14 cellular contexts compared by ENCODE assay signal in genomic region chr12:38141861-38142260, GRCh38.
DNase-seq lines count a peak whose midpoint lies in the region; FAIRE-seq and TF ChIP-seq lines count a peak whose summit lies in the region.
"Had no signal": no experiment of that assay in that cellular context is flagged by ENCODE, and none has a peak within 500 bp of the region (broad histone marks: within the 10 kb centered on the region; RNA-seq: fewer than 3 reads in every experiment).

No MANE protein-coding gene starts in this region.

- H3K79me2 ChIP-seq in astrocyte (ENCODE audit: insufficient read depth, low read length) (no peaks in the 10 kb centered on the region), endothelial cell of umbilical vein (ENCODE audit: control insufficient read depth, insufficient read depth, low read length) (no peaks in the 10 kb centered on the region)

- H3K9me3 Mint-ChIP-seq in astrocyte (ENCODE audit: unreplicated experiment), result peaks cover 5% of the 10 kb centered on the region

- POLR2A ChIA-PET in endothelial cell of umbilical vein (lab: Charles Lee), result no interaction called here

- H3K27ac ChIP-seq in astrocyte (ENCODE audit: low read depth, low read length) (no peak overlapping the region), endothelial cell of umbilical vein (ENCODE audit: insufficient read depth, low read depth, low read length) (no peak overlapping the region), vagina (no peak overlapping the region), brain microvascular endothelial cell (no peak overlapping the region)
- H3K27ac ChIP-seq: A549, C4-2B, HL-60 had no signal

- no peak for DNase-seq in HTR-8/SVneo (ENCODE audit: insufficient read length, low spot score)
- DNase-seq in astrocyte (ENCODE audit: low read depth), result no peak
- DNase-seq in endothelial cell of umbilical vein (ENCODE audit: low read depth, low spot score), result no peak
- DNase-seq in vagina (ENCODE audit: extremely low spot score in 2 of 2), result peak; percentile 64 to 82
- DNase-seq in brain microvascular endothelial cell, result no peak
- no peak for DNase-seq in LoVo (ENCODE audit: low spot score)
- no peak for DNase-seq in activated CD4-positive, alpha-beta T cell treated with anti-CD3 and anti-CD28 coated beads for 48 hours
- DNase-seq: BE2C; CD4-positive, alpha-beta memory T cell; DMS79 had no signal

- H3K4me2 ChIP-seq in astrocyte (ENCODE audit: low read length) (no peak overlapping the region), endothelial cell of umbilical vein (ENCODE audit: insufficient read depth, low read length) (no peak overlapping the region)
- H3K4me2 ChIP-seq: A549 had no signal

- peak; percentile 57 for FAIRE-seq in HTR-8/SVneo (lab: Jason Lieb, UNC)
- peak; percentile 99 for FAIRE-seq in astrocyte (lab: Jason Lieb, UNC)
- FAIRE-seq in endothelial cell of umbilical vein (lab: Jason Lieb, UNC), result peak; percentile 97
- FAIRE-seq: A549, GM19239 had no signal

- H3K27me3 Mint-ChIP-seq in astrocyte (ENCODE audit: low read depth, unreplicated experiment), result no peaks in the 10 kb centered on the region

- dilution Hi-C loops in endothelial cell of umbilical vein (cut with MboI; ENCODE audit: extremely low pct_ligation_motif_present, low sequenced_read_pairs), result no loop called here

- no peaks in the 10 kb centered on the region for H4K20me1 ChIP-seq in astrocyte (ENCODE audit: insufficient read depth, low read length)
- no peaks in the 10 kb centered on the region for H4K20me1 ChIP-seq in endothelial cell of umbilical vein (replicated peaks; ENCODE audit: control insufficient read depth, extremely low read depth, insufficient read depth, low read length)

- H3K4me3 ChIP-seq in astrocyte (ENCODE audit: insufficient read depth, low read depth, low read length) (no peak overlapping the region), endothelial cell of umbilical vein (replicated peaks in 1 of 3; ENCODE audit: insufficient read depth in 1 of 3, low read depth in 1 of 3, low read length in 3 of 3) (no peak overlapping the region), vagina (no peak overlapping the region), brain microvascular endothelial cell (ENCODE audit: low read depth, low read length) (no peak overlapping the region)
- H3K4me3 ChIP-seq: A549 had no signal

- CTCF ChIA-PET in endothelial cell of umbilical vein (lab: Charles Lee), result no interaction called here

- H3K9me1 ChIP-seq in endothelial cell of umbilical vein (replicated peaks; ENCODE audit: control insufficient read depth, extremely low read depth, insufficient read depth, low read length), result no peaks in the 10 kb centered on the region

- no peak overlapping the region for H3K27ac Mint-ChIP-seq in astrocyte (ENCODE audit: unreplicated experiment)

- TF ChIP-seq POLR2A in endothelial cell of umbilical vein (IDR thresholded peaks at IDR 0.05; ENCODE audit: low read depth, low read length) (no peak), vagina (IDR thresholded peaks at IDR 0.05) (no peak)

- H3K27me3 ChIP-seq in astrocyte (ENCODE audit: insufficient read depth, low read length) (no peaks in the 10 kb centered on the region), endothelial cell of umbilical vein (ENCODE audit: control insufficient read depth in 2 of 2, insufficient read depth in 2 of 2, low read length in 2 of 2) (no peaks in the 10 kb centered on the region), vagina (no peaks in the 10 kb centered on the region), brain microvascular endothelial cell (replicated peaks) (no peaks in the 10 kb centered on the region)

- H3K9ac ChIP-seq in astrocyte (ENCODE audit: low read length) (no peak overlapping the region), endothelial cell of umbilical vein (replicated peaks; ENCODE audit: extremely low read depth, insufficient read depth, low read length) (no peak overlapping the region)

- H3K4me1 Mint-ChIP-seq in astrocyte (ENCODE audit: low read depth, unreplicated experiment), result no peaks in the 10 kb centered on the region

- H3K4me3 Mint-ChIP-seq in astrocyte (ENCODE audit: unreplicated experiment), result no peak overlapping the region

- no peaks in the 10 kb centered on the region for H3K36me3 ChIP-seq in astrocyte (ENCODE audit: insufficient read depth, low read length)
- no peaks in the 10 kb centered on the region for H3K36me3 ChIP-seq in endothelial cell of umbilical vein (ENCODE audit: control insufficient read depth in 2 of 2, extremely low read depth in 1 of 2, insufficient read depth in 2 of 2, low read length in 2 of 2)
- no peaks in the 10 kb centered on the region for H3K36me3 ChIP-seq in vagina
- H3K36me3 ChIP-seq in brain microvascular endothelial cell (replicated peaks), result no peaks in the 10 kb centered on the region
- H3K36me3 ChIP-seq: BE2C had no signal

- H2AFZ ChIP-seq in astrocyte (ENCODE audit: low read depth, low read length), result no peak overlapping the region
- no peak overlapping the region for H2AFZ ChIP-seq in endothelial cell of umbilical vein (ENCODE audit: low read depth, low read length)

- H3K4me1 ChIP-seq in astrocyte (ENCODE audit: insufficient read depth, low read length) (no peaks in the 10 kb centered on the region), endothelial cell of umbilical vein (ENCODE audit: control insufficient read depth, extremely low read depth, insufficient read depth, low read length) (no peaks in the 10 kb centered on the region), vagina (peaks cover 9% of the 10 kb centered on the region)
- H3K4me1 ChIP-seq: BE2C had no signal

- intact Hi-C loops in endothelial cell of umbilical vein (cut with micrococcal nuclease) (no loop called here), vagina (cut with DNase I) (no loop called here)

- TF ChIP-seq CTCF in astrocyte (IDR thresholded peaks at IDR 0.05; ENCODE audit: insufficient read depth, low read depth, low read length), result no peak
- no peak for TF ChIP-seq CTCF in endothelial cell of umbilical vein (IDR thresholded peaks at IDR 0.05; ENCODE audit: extremely low read depth in 1 of 2, insufficient read depth in 1 of 2, low read depth in 1 of 2, low read length in 2 of 2)
- no peak for TF ChIP-seq CTCF in vagina (IDR thresholded peaks at IDR 0.05)
- no peak for TF ChIP-seq CTCF in brain microvascular endothelial cell (IDR thresholded peaks at IDR 0.05; ENCODE audit: low read depth, low read length, missing control alignments)

- H3K36me3 Mint-ChIP-seq in astrocyte (ENCODE audit: low read depth, unreplicated experiment), result no peaks in the 10 kb centered on the region
- H3K36me3 Mint-ChIP-seq: CD4-positive, alpha-beta memory T cell had no signal

- in situ Hi-C loops in brain microvascular endothelial cell (cut with HindIII; ENCODE audit: low pct_ligation_motif_present, low sequenced_read_pairs), result no loop called here

- BruUV-seq in endothelial cell of umbilical vein (replicated peaks; lab: Mats Ljungman, UMichigan), result no TSS peak

- H3K9me3 ChIP-seq in astrocyte (ENCODE audit: insufficient read depth, low read depth, low read length), result no peaks in the 10 kb centered on the region
- H3K9me3 ChIP-seq in endothelial cell of umbilical vein (replicated peaks; ENCODE audit: control insufficient read depth, insufficient read depth, low read length), result no peaks in the 10 kb centered on the region
- no peaks in the 10 kb centered on the region for H3K9me3 ChIP-seq in vagina
- H3K9me3 ChIP-seq: BE2C had no signal

TF ChIP-seq in endothelial cell of umbilical vein, 7 proteins besides CTCF, POLR2A, EP300 and RAD21:
- TF ChIP-seq MAX (IDR thresholded peaks at IDR 0.05; ENCODE audit: insufficient read depth, insufficient read length), result no peak
- TF ChIP-seq MYC (IDR thresholded peaks at IDR 0.05; ENCODE audit: low read depth, low read length), result no peak
- TF ChIP-seq FOS (IDR thresholded peaks at IDR 0.05; ENCODE audit: borderline replicate concordance, insufficient read depth, low read length), result no peak
- TF ChIP-seq JUN (IDR thresholded peaks at IDR 0.05; ENCODE audit: borderline replicate concordance, insufficient read depth, insufficient read length, low read depth), result no peak
- TF ChIP-seq POLR2AphosphoS5 (IDR thresholded peaks at IDR 0.05; ENCODE audit: insufficient read depth, low read depth, low read length), result no peak
- TF ChIP-seq EZH2 (IDR thresholded peaks at IDR 0.05; ENCODE audit: borderline replicate concordance, low read depth, low read length, severe bottlenecking), result no peak
- TF ChIP-seq GATA2 (IDR thresholded peaks at IDR 0.05; ENCODE audit: insufficient read depth, insufficient read length, low read depth, low read length), result no peak

Comparison
In these comparisons a context has a peak if more than half of its experiments do, and no peak if none do; other contexts are left out.
1. DNase-seq: peak in vagina (2 of 2); none in HTR-8/SVneo (single experiment), astrocyte (single experiment), endothelial cell of umbilical vein (single experiment), brain microvascular endothelial cell (single experiment), LoVo (single experiment) and activated CD4-positive, alpha-beta T cell treated with anti-CD3 and anti-CD28 coated beads for 48 hours (single experiment).